ENCODE assay signal across 1 cellular context in genomic region chr2:88451647-88452150, GRCh38.
TF ChIP-seq lines count a peak whose summit lies in the region.

No MANE protein-coding gene starts in this region.

TF ChIP-seq in H1, 55 proteins besides CTCF, POLR2A, EP300 and RAD21:
- TF ChIP-seq CTBP2 (IDR thresholded peaks at IDR 0.05; ENCODE audit: borderline replicate concordance, insufficient read depth, insufficient read length, low read length) (peak; percentile 13), KDM4A (IDR thresholded peaks at IDR 0.05; ENCODE audit: low read depth, low read length, severe bottlenecking) (peak; percentile 49), PHF8 (conservative IDR thresholded peaks at IDR 0.05; ENCODE audit: low read depth, low read length) (peak; percentile 26; the same call in 1 of the 2 replicates), SUZ12 (IDR thresholded peaks at IDR 0.05; ENCODE audit: low read length) (peak; percentile 55), MAFK (IDR thresholded peaks at IDR 0.05; ENCODE audit: low read depth, low read length) (no peak), EZH2 (IDR thresholded peaks at IDR 0.05; ENCODE audit: low read depth, low read length, severe bottlenecking) (peak; percentile 26)
